8 cellular contexts compared by ENCODE assay signal in genomic region chr14:92039720-92040430, GRCh38. TPM values are rescaled to one million over a fixed set of nuclear protein-coding genes. Genes with fewer than 3 reads are reported as not detected.
A peak's percentile ranks its signal among the peaks of the same experiment; 100 is the strongest.
DNase-seq lines count a peak whose midpoint lies in the region; ATAC-seq and TF ChIP-seq lines count a peak whose summit lies in the region.

Gene TRIP11, minus strand, starts transcription at chr14:92040059. Its CDS starts 374 bp downstream, at chr14:92039685.

- no peaks in the 10 kb centered on the region for H3K36me3 ChIP-seq in testis (ENCODE audit: low read depth, missing control alignments)

- H3K9me3 Mint-ChIP-seq in HFFc6, result no peaks in the 10 kb centered on the region
- H3K9me3 Mint-ChIP-seq in activated naive CD4-positive, alpha-beta T cell treated with anti-CD3 and anti-CD28 coated beads, Interleukin-2, amount 50 U/mL, for 24 hours, result no peaks in the 10 kb centered on the region

- H3K36me3 Mint-ChIP-seq in HFFc6 (ENCODE audit: low read depth), result peaks cover 12% of the 10 kb centered on the region; the same call in 1 of the 2 replicates
- H3K36me3 Mint-ChIP-seq in activated naive CD4-positive, alpha-beta T cell treated with anti-CD3 and anti-CD28 coated beads, Interleukin-2, amount 50 U/mL, for 24 hours, result peaks cover 7% of the 10 kb centered on the region

- TF ChIP-seq POLR2A in NB4 (IDR thresholded peaks at IDR 0.05; ENCODE audit: extremely low read depth, insufficient read length) (peak; percentile 91), testis (IDR thresholded peaks at IDR 0.05) (no peak)

- ATAC-seq in SK-N-SH treated with all-trans-retinoic acid at 6 μM for 48 hours (peak; percentile 99), omental fat pad (ENCODE audit: low FRiP score) (peak; percentile 99)

- intact Hi-C loops in testis (cut with DNase I; ENCODE audit: low total_unique reads), result no loop called here

- H3K9me3 ChIP-seq in testis, result no peaks in the 10 kb centered on the region

- peak within 1 kb of the TSS; percentile 98 to 99 for H3K27ac ChIP-seq in testis

- peak within 1 kb of the TSS; percentile 94 for H3K4me3 Mint-ChIP-seq in HFFc6
- peak within 1 kb of the TSS; percentile 95 for H3K4me3 Mint-ChIP-seq in activated naive CD4-positive, alpha-beta T cell treated with anti-CD3 and anti-CD28 coated beads, Interleukin-2, amount 50 U/mL, for 24 hours

- TF ChIP-seq CTCF in HFFc6 (IDR thresholded peaks at IDR 0.05) (no peak), NB4 (IDR thresholded peaks at IDR 0.05; ENCODE audit: low read depth, low read length) (no peak), omental fat pad (IDR thresholded peaks at IDR 0.05) (no peak), testis (IDR thresholded peaks at IDR 0.05) (no peak)

- H3K4me3 ChIP-seq in NB4 (ENCODE audit: low read depth, low read length) (peak within 1 kb of the TSS; percentile 77), testis (peak within 1 kb of the TSS; percentile 81 to 99)

- 0 to 1% methylated on average over 46 to 54 of the region's 57 CpGs for WGBS in testis, 2 donors

- peaks cover 17% of the 10 kb centered on the region for H3K4me1 ChIP-seq in testis

- H3K4me1 Mint-ChIP-seq in HFFc6 (ENCODE audit: low read depth), result peaks cover 38% of the 10 kb centered on the region
- H3K4me1 Mint-ChIP-seq in activated naive CD4-positive, alpha-beta T cell treated with anti-CD3 and anti-CD28 coated beads, Interleukin-2, amount 50 U/mL, for 24 hours, result peaks cover 38% of the 10 kb centered on the region

- no peaks in the 10 kb centered on the region for H3K27me3 ChIP-seq in testis

- H3K27me3 Mint-ChIP-seq in HFFc6 (ENCODE audit: insufficient read depth), result no peaks in the 10 kb centered on the region
- no peaks in the 10 kb centered on the region for H3K27me3 Mint-ChIP-seq in activated naive CD4-positive, alpha-beta T cell treated with anti-CD3 and anti-CD28 coated beads, Interleukin-2, amount 50 U/mL, for 24 hours

- DNase-seq in GM04504 (ENCODE audit: low read depth) (peak; percentile 83), HFFc6 (peak; percentile 92), NB4 (ENCODE audit: low read depth) (peak; percentile 96), glomerular endothelial cell (ENCODE audit: extremely low read depth, low read depth, low spot score) (peak; percentile 48), omental fat pad (ENCODE audit: low spot score) (peak; percentile 82), testis (peak; percentile 97)

- peak within 1 kb of the TSS; percentile 99 for H3K27ac Mint-ChIP-seq in HFFc6
- H3K27ac Mint-ChIP-seq in activated naive CD4-positive, alpha-beta T cell treated with anti-CD3 and anti-CD28 coated beads, Interleukin-2, amount 50 U/mL, for 24 hours, result peak within 1 kb of the TSS; percentile 99

TF ChIP-seq in SK-N-SH treated with all-trans-retinoic acid at 6 μM for 48 hours, 23 proteins besides CTCF, POLR2A, EP300 and RAD21:
- peak; percentile 70 for TF ChIP-seq ZNF70 (CRISPR knock-in tag; IDR thresholded peaks at IDR 0.05)
- no peak for TF ChIP-seq ARNTL (CRISPR knock-in tag; IDR thresholded peaks at IDR 0.05; ENCODE audit: borderline replicate concordance, low read depth)
- TF ChIP-seq ZNF8 (CRISPR knock-in tag; IDR thresholded peaks at IDR 0.05), result no peak; the same call in 1 of the 2 replicates
- no peak for TF ChIP-seq ESRRG (CRISPR knock-in tag; IDR thresholded peaks at IDR 0.05)
- TF ChIP-seq GLIS3 (CRISPR knock-in tag; IDR thresholded peaks at IDR 0.05), result no peak
- TF ChIP-seq POU6F1 (CRISPR knock-in tag; IDR thresholded peaks at IDR 0.05; ENCODE audit: borderline replicate concordance, low read depth), result 0 out of 2 replicates have a peak, but pooled peaks have one; percentile 20
- no peak for TF ChIP-seq PPARA (CRISPR knock-in tag; IDR thresholded peaks at IDR 0.05; ENCODE audit: borderline replicate concordance)
- TF ChIP-seq TCF4 (CRISPR knock-in tag; IDR thresholded peaks at IDR 0.05; ENCODE audit: borderline replicate concordance), result no peak
- TF ChIP-seq ZFP30 (CRISPR knock-in tag; IDR thresholded peaks at IDR 0.05), result no peak
- TF ChIP-seq BACH2 (CRISPR knock-in tag; IDR thresholded peaks at IDR 0.05; ENCODE audit: borderline replicate concordance), result no peak
- TF ChIP-seq CSRNP3 (CRISPR knock-in tag; IDR thresholded peaks at IDR 0.05), result no peak
- no peak for TF ChIP-seq PATZ1 (CRISPR knock-in tag; IDR thresholded peaks at IDR 0.05; ENCODE audit: borderline replicate concordance)
- no peak for TF ChIP-seq ZNF565 (CRISPR knock-in tag; conservative IDR thresholded peaks at IDR 0.05; ENCODE audit: low read depth)
- TF ChIP-seq ZC3H10 (CRISPR knock-in tag; IDR thresholded peaks at IDR 0.05), result no peak

RNA-seq across cellular contexts. Expression of gene TRIP11, which starts in this region (rescaled TPM):
- 10 to 100 TPM; 54.6 to 62.0 (median 58.9) TPM for total RNA-seq in HFFc6 (2021; fragmentation: NEBNext Ultra II Directional; extraction: Animal tissue kit (Norgen Biotek cat#: 25700))
- total RNA-seq in glomerular endothelial cell (19.6 and 23.0 TPM in 2 replicates), omental fat pad (10 to 100 TPM; 26.2 to 43.6 (median 40.6) TPM), testis (10 to 100 TPM; 38.5 to 39.4 TPM)
- polyA plus RNA-seq in testis (ENCODE audit: insufficient read depth, low read depth, low replicate concordance), result 3.8 TPM

Comparison
In these comparisons a context has a peak if more than half of its experiments do, and no peak if none do; other contexts are left out.
1. Peak in every context shown above with its lines: DNase-seq, ATAC-seq, H3K4me3 ChIP-seq and H3K27ac ChIP-seq.